ENCODE assay signal across 1 cellular context in genomic region chr21:45330075-45330781, GRCh38.
TF ChIP-seq lines count a peak whose summit lies in the region.

No MANE protein-coding gene starts in this region.

TF ChIP-seq in HEK293, 187 proteins besides CTCF, POLR2A, EP300 and RAD21 (continued from another document and continues in another):
- TF ChIP-seq ZSCAN5A (tag by site-specific recombination; IDR thresholded peaks at IDR 0.05) (no peak), SCRT1 (tag by site-specific recombination; IDR thresholded peaks at IDR 0.05; ENCODE audit: borderline replicate concordance) (no peak), KLF16 (tag by site-specific recombination; IDR thresholded peaks at IDR 0.05) (no peak), MEIS1 (CRISPR knock-in tag; IDR thresholded peaks at IDR 0.05; ENCODE audit: borderline replicate concordance) (no peak), PRDM4 (tag by site-specific recombination; IDR thresholded peaks at IDR 0.05) (no peak), ZNF335 (tag by site-specific recombination; conservative IDR thresholded peaks at IDR 0.05) (no peak), SETDB1 (IDR thresholded peaks at IDR 0.05; ENCODE audit: insufficient read length, low read length) (no peak), TSHZ1 (tag by site-specific recombination; IDR thresholded peaks at IDR 0.05; ENCODE audit: borderline replicate concordance) (peak; percentile 57; the same call in 1 of the 2 replicates), ZNF626 (tag by site-specific recombination; IDR thresholded peaks at IDR 0.05) (no peak), ZNF416 (tag by site-specific recombination; IDR thresholded peaks at IDR 0.05) (no peak), ZSCAN18 (tag by site-specific recombination; IDR thresholded peaks at IDR 0.05) (no peak), ZNF843 (tag by site-specific recombination; IDR thresholded peaks at IDR 0.05) (no peak), ZNF433 (tag by site-specific recombination; IDR thresholded peaks at IDR 0.05; ENCODE audit: low read depth) (no peak), ZNF174 (tag by site-specific recombination; IDR thresholded peaks at IDR 0.05) (no peak), BCL6B (tag by site-specific recombination; IDR thresholded peaks at IDR 0.05) (no peak), ZNF837 (tag by site-specific recombination; IDR thresholded peaks at IDR 0.05) (no peak), ZFP37 (tag by site-specific recombination; IDR thresholded peaks at IDR 0.05) (no peak), HOXD13 (CRISPR knock-in tag; IDR thresholded peaks at IDR 0.05; ENCODE audit: borderline replicate concordance) (no peak), ZNF302 (tag by site-specific recombination; IDR thresholded peaks at IDR 0.05; ENCODE audit: low read depth) (no peak), ZNF585B (tag by site-specific recombination; IDR thresholded peaks at IDR 0.05) (no peak), ZNF530 (tag by site-specific recombination; IDR thresholded peaks at IDR 0.05; ENCODE audit: low read depth) (no peak), KLF9 (tag by site-specific recombination; IDR thresholded peaks at IDR 0.05; ENCODE audit: low read depth) (no peak), ZBTB48 (tag by site-specific recombination; IDR thresholded peaks at IDR 0.05) (no peak), KLF1 (tag by site-specific recombination; IDR thresholded peaks at IDR 0.05) (no peak), PATZ1 (tag by site-specific recombination; IDR thresholded peaks at IDR 0.05) (peak; percentile 90), ZNF580 (tag by site-specific recombination; IDR thresholded peaks at IDR 0.05) (no peak), ZNF768 (tag by site-specific recombination; IDR thresholded peaks at IDR 0.05) (no peak), ZNF341 (tag by site-specific recombination; IDR thresholded peaks at IDR 0.05; ENCODE audit: low read depth) (no peak), ZNF280C (tag by site-specific recombination; IDR thresholded peaks at IDR 0.05) (no peak), ZNF157 (tag by site-specific recombination; IDR thresholded peaks at IDR 0.05) (no peak), ZSCAN16 (tag by site-specific recombination; IDR thresholded peaks at IDR 0.05) (no peak), YY2 (tag by site-specific recombination; IDR thresholded peaks at IDR 0.05) (no peak), ZNF561 (tag by site-specific recombination; IDR thresholded peaks at IDR 0.05; ENCODE audit: borderline replicate concordance) (no peak; the same call in 1 of the 2 replicates), ZNF148 (tag by site-specific recombination; IDR thresholded peaks at IDR 0.05; ENCODE audit: borderline replicate concordance) (no peak), YY1 (tag by site-specific recombination; IDR thresholded peaks at IDR 0.05) (no peak), HIC1 (tag by site-specific recombination; IDR thresholded peaks at IDR 0.05) (no peak; the same call in 1 of the 2 replicates), RBAK (tag by site-specific recombination; IDR thresholded peaks at IDR 0.05) (no peak)
